11 cellular contexts compared by ENCODE assay signal in the genomic region with DNA sequence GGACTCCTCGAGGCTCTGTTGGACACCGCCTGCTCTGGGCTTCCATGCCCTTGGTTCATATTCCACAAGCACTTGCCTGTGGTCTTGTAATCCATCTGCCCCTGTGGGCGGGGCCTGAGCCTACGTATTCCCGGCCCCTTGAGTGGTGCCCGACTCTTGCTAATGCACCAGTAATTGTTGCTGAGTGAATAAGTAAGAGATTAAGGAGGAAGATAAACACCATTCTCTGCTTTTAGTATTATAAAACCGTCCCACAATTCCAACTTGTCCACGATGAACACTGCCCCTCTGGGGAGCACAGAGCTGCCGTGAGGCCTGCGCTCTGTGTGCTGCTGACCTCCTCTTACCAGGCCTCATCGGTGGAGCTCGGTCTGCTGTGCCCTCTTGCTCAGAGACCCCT. TPM values are rescaled to one million over a fixed set of nuclear protein-coding genes. Genes with fewer than 3 reads are reported as not detected.
DNase-seq lines count a peak whose midpoint lies in the region; ATAC-seq, FAIRE-seq and TF ChIP-seq lines count a peak whose summit lies in the region.
"Had no signal": no experiment of that assay in that cellular context is flagged by ENCODE, and none has a peak within 500 bp of the region (broad histone marks: within the 10 kb centered on the region; RNA-seq: fewer than 3 reads in every experiment).

No MANE protein-coding gene starts in this region.

- no peak overlapping the region for H3K9ac ChIP-seq in HepG2 (ENCODE audit: insufficient read depth, low read depth, low read length)

- no peak for TF ChIP-seq RAD21 in HepG2 (CRISPR knock-in tag; IDR thresholded peaks at IDR 0.05)

- BruUV-seq in HepG2 (replicated peaks; lab: Mats Ljungman, UMichigan): no TSS peak

- peaks cover 0 to 78% (median 3%) of the 10 kb centered on the region in 4 donors for H3K4me1 ChIP-seq in Peyer's patch
- peaks cover 30 to 100% (median 90%) of the 10 kb centered on the region in 9 donors for H3K4me1 ChIP-seq in heart right ventricle
- H3K4me1 ChIP-seq in gastrocnemius medialis: peaks cover 11 to 31% of the 10 kb centered on the region in 2 donors
- peaks cover 15% of the 10 kb centered on the region for H3K4me1 ChIP-seq in HepG2 (ENCODE audit: insufficient read depth, low read length)

- no peaks in the 10 kb centered on the region for H3K9me3 ChIP-seq in Peyer's patch
- no peaks in the 10 kb centered on the region for H3K9me3 ChIP-seq in heart right ventricle
- no peaks in the 10 kb centered on the region for H3K9me3 ChIP-seq in gastrocnemius medialis
- H3K9me3 ChIP-seq in HepG2 (ENCODE audit: low read length): no peaks in the 10 kb centered on the region

- 56 to 64% methylated on average over 12 of the region's 12 CpGs for WGBS in heart right ventricle, 2 donors
- WGBS in HepG2 (ENCODE audit: low lambda C conversion rate): 73% methylated on average over 12 of the region's 12 CpGs

- TF ChIP-seq EP300 in HepG2 (IDR thresholded peaks at IDR 0.05; ENCODE audit: low read depth in 2 of 2, low read length in 2 of 2) (no peak), HepG2 (CRISPR knock-in tag; IDR thresholded peaks at IDR 0.05; ENCODE audit: borderline replicate concordance) (no peak)

- no peaks in the 10 kb centered on the region for H3K27me3 ChIP-seq in Peyer's patch
- no peaks in the 10 kb centered on the region for H3K27me3 ChIP-seq in heart right ventricle
- H3K27me3 ChIP-seq in gastrocnemius medialis: no peaks in the 10 kb centered on the region
- H3K27me3 ChIP-seq in HepG2 (ENCODE audit: control insufficient read depth in 1 of 2, insufficient read depth in 2 of 2, low read length in 2 of 2): no peaks in the 10 kb centered on the region

- peak overlapping the region in 3 of 4 donors; percentile 49 to 89 (median 62) for H3K27ac ChIP-seq in Peyer's patch
- peak overlapping the region; percentile 70 to 95 (median 88) for H3K27ac ChIP-seq in heart right ventricle
- peak overlapping the region; percentile 62 to 93 (median 74) for H3K27ac ChIP-seq in gastrocnemius medialis
- no peak overlapping the region for H3K27ac ChIP-seq in HepG2 (ENCODE audit: extremely low read length, insufficient read depth, low read length)

- CTCF ChIA-PET in HepG2 (lab: Yijun Ruan, JAX; ENCODE audit: low intra/inter-chr PET ratio, low total read pairs): no interaction called here

- TF ChIP-seq CTCF in Peyer's patch (IDR thresholded peaks at IDR 0.05) (no peak), heart right ventricle (IDR thresholded peaks at IDR 0.05) (no peak), gastrocnemius medialis (IDR thresholded peaks at IDR 0.05 in 4 of 5, conservative IDR thresholded peaks at IDR 0.05 in 1 of 5) (no peak), HepG2 (CRISPR knock-in tag; IDR thresholded peaks at IDR 0.05) (no peak)

- TF ChIP-seq POLR2A in Peyer's patch (IDR thresholded peaks at IDR 0.05) (no peak), gastrocnemius medialis (IDR thresholded peaks at IDR 0.05) (no peak), HepG2 (IDR thresholded peaks at IDR 0.05; ENCODE audit: insufficient read depth in 1 of 2, low read depth in 2 of 2, low read length in 2 of 2) (no peak)

- in situ Hi-C loops in gastrocnemius medialis (cut with MboI; ENCODE audit: low sequenced_read_pairs in 4 of 4): no loop called here
- in situ Hi-C loops in HepG2 (cut with HindIII; ENCODE audit: extremely low pct_ligation_motif_present, low pct_unique_long_range_greater_than_20kb): no loop called here

- POLR2A ChIA-PET in HepG2 (lab: Yijun Ruan, JAX): no interaction called here

- no peak overlapping the region for H2AFZ ChIP-seq in HepG2 (ENCODE audit: low read length)

- H3K36me3 ChIP-seq in Peyer's patch (peaks cover 0 to 20% (median 0%) of the 10 kb centered on the region in 3 donors), heart right ventricle (peaks cover 0 to 36% (median 3%) of the 10 kb centered on the region in 9 donors), gastrocnemius medialis (peaks cover 0 to 4% of the 10 kb centered on the region in 2 donors), HepG2 (replicated peaks in 1 of 2; ENCODE audit: control insufficient read depth in 1 of 2, insufficient read depth in 2 of 2, low read length in 2 of 2) (no peaks in the 10 kb centered on the region)

- intact Hi-C loops in heart right ventricle (cut with DNase I) (loop anchor here in 4 of 10 donors (5.0 to 10.0 kb wide), 6 partner anchors 42 to 77 kb away; partner anchors contain the start of gene MICAL2 (in 1 of the 4)), gastrocnemius medialis (cut with DNase I; ENCODE audit: low total_unique reads) (no loop called here), HepG2 (cut with micrococcal nuclease; ENCODE audit: unreplicated experiment) (loop anchor here (10.0 kb wide), 1 partner anchor 74 kb away; no protein-coding TSS in a partner anchor)

- DNase-seq in H4 (ENCODE audit: low spot score) (peak; percentile 96), Peyer's patch (no peak), heart right ventricle (no peak), gastrocnemius medialis (no peak), NCI-H446 treated with DMSO at 0.1 percent for 48 hours (lab: John Stamatoyannopoulos, UW) (no peak), HepG2 (ENCODE audit: low spot score) (no peak)
- DNase-seq: activated naive CD4-positive, alpha-beta T cell treated with Interleukin-2 at 50 U/mL for 16 hours; NCI-H1092; T-cell had no signal

- H3K4me2 ChIP-seq in HepG2 (ENCODE audit: low read depth, low read length): no peak overlapping the region

- no peak for FAIRE-seq in HepG2 (lab: Jason Lieb, UNC)

- ATAC-seq in heart right ventricle (no peak), gastrocnemius medialis (no peak), HG03571 (IDR thresholded peaks at IDR 0.05; ENCODE audit: unreplicated experiment) (no peak), HepG2 (no peak), HG02885 (IDR thresholded peaks at IDR 0.05; ENCODE audit: poor library complexity, unreplicated experiment) (no peak)
- ATAC-seq: T-cell had no signal

- no peaks in the 10 kb centered on the region for H4K20me1 ChIP-seq in HepG2 (ENCODE audit: insufficient read depth, low read length)

- H3K79me2 ChIP-seq in HepG2 (ENCODE audit: insufficient read depth, low read length): no peaks in the 10 kb centered on the region

- no peak overlapping the region for H3K4me3 ChIP-seq in Peyer's patch
- H3K4me3 ChIP-seq in heart right ventricle: no peak overlapping the region
- no peak overlapping the region for H3K4me3 ChIP-seq in gastrocnemius medialis
- H3K4me3 ChIP-seq in HepG2 (replicated peaks in 1 of 3; ENCODE audit: insufficient read depth in 1 of 3, low read depth in 2 of 3, low read length in 3 of 3): no peak overlapping the region

TF ChIP-seq in HepG2, 621 proteins besides CTCF, POLR2A, EP300 and RAD21 (continues in another document):
- TF ChIP-seq ZFP62 (CRISPR knock-in tag; IDR thresholded peaks at IDR 0.05) (no peak), SRSF1 (optimal IDR thresholded peaks at IDR 0.05; ENCODE audit: low read depth, low read length) (no peak), ZNF350 (CRISPR knock-in tag; IDR thresholded peaks at IDR 0.05; ENCODE audit: borderline replicate concordance, low read depth) (no peak), ARID2 (CRISPR knock-in tag; IDR thresholded peaks at IDR 0.05; ENCODE audit: borderline replicate concordance) (no peak), ZNF430 (CRISPR knock-in tag; IDR thresholded peaks at IDR 0.05) (no peak), ZNF484 (CRISPR knock-in tag; IDR thresholded peaks at IDR 0.05; ENCODE audit: borderline replicate concordance, low read depth) (no peak), SNAI1 (CRISPR knock-in tag; IDR thresholded peaks at IDR 0.05; ENCODE audit: borderline replicate concordance) (no peak), LBX2 (CRISPR knock-in tag; IDR thresholded peaks at IDR 0.05; ENCODE audit: borderline replicate concordance) (no peak), PAWR (CRISPR knock-in tag; IDR thresholded peaks at IDR 0.05; ENCODE audit: borderline replicate concordance) (no peak)

RNA-seq across cellular contexts. Expression of gene MICAL2, which starts 50.3 kb away (rescaled TPM):
- total RNA-seq in H4 (2014; rRNA removed; shearing (Covaris generic)): 52.1 and 53.4 TPM in 2 replicates
- 100 to 1,000 TPM; 109 to 197 (median 183) TPM for total RNA-seq in Peyer's patch
- 10 to 100 TPM; 38.1 to 95.7 (median 72.7) TPM for total RNA-seq in heart right ventricle
- polyA plus RNA-seq in heart right ventricle: 10 to 100 TPM; 32.5 to 57.9 TPM
- total RNA-seq in gastrocnemius medialis: 10 to 100 TPM; 24.7 to 53.7 (median 37.0) TPM
- 1.1 and 1.4 TPM in 2 replicates for total RNA-seq in HepG2 (2016; rRNA removed; fragmentation: Illumina TruSeq; extraction: Trizol)
- 0.18 and 0.51 TPM in 2 replicates for total RNA-seq in HepG2 (2016; cell fraction: cytosol; rRNA removed; fragmentation: Illumina TruSeq; extraction: Trizol; ENCODE audit: low read depth)
- total RNA-seq in HepG2 (2016; cell fraction: insoluble cytoplasmic fraction; rRNA removed; fragmentation: Illumina TruSeq; extraction: Trizol): 1.1 and 1.7 TPM in 2 replicates
- 1.1 and 1.3 TPM in 2 replicates for total RNA-seq in HepG2 (2016; cell fraction: membrane; rRNA removed; fragmentation: Illumina TruSeq; extraction: Trizol)
- total RNA-seq in HepG2 (2016; cell fraction: nucleus; rRNA removed; fragmentation: Illumina TruSeq; extraction: Trizol): 1.6 and 3.7 TPM in 2 replicates
- polyA plus RNA-seq in HepG2 (2011; rRNA removed): 0.59 and 0.78 TPM in 2 replicates
- 0.46 and 0.50 TPM in 2 replicates for polyA plus RNA-seq in HepG2 (2011; cell fraction: cytosol; rRNA removed)
- 0.61 and 0.97 TPM in 2 replicates for polyA plus RNA-seq in HepG2 (2011; cell fraction: nucleus; rRNA removed)
- 0.48 and 1.6 TPM in 2 replicates for polyA plus RNA-seq in HepG2 (2012)
- 0.29 and 0.53 TPM in 2 replicates for polyA plus RNA-seq in HepG2 (2016; cell fraction: cytosol; fragmentation: Illumina TruSeq; extraction: Trizol; ENCODE audit: low read depth)
- 0.73 and 1.3 TPM in 2 replicates for polyA plus RNA-seq in HepG2 (2016; cell fraction: insoluble cytoplasmic fraction; fragmentation: Illumina TruSeq; extraction: Trizol; ENCODE audit: low read depth)
- 0.34 and 0.39 TPM in 2 replicates for polyA plus RNA-seq in HepG2 (2016; cell fraction: membrane; fragmentation: Illumina TruSeq; extraction: Trizol; ENCODE audit: low read depth)
- 1.2 and 2.1 TPM in 2 replicates for polyA plus RNA-seq in HepG2 (2016; cell fraction: nucleus; fragmentation: Illumina TruSeq; extraction: Trizol; ENCODE audit: insufficient read depth, low read depth)
- polyA minus RNA-seq in HepG2 (2011; rRNA and poly(A)+ RNA removed; ENCODE audit: low replicate concordance): 1.6 and 8.6 TPM in 2 replicates
- polyA minus RNA-seq in HepG2 (2011; cell fraction: cytosol; rRNA and poly(A)+ RNA removed): 0.70 and 2.7 TPM in 2 replicates
- polyA minus RNA-seq in HepG2 (2011; cell fraction: nucleus; rRNA and poly(A)+ RNA removed): 2.4 and 3.5 TPM in 2 replicates

Comparison
In these comparisons a context has a peak if more than half of its experiments do, and no peak if none do; other contexts are left out.
1. RNA of gene MICAL2, which starts 50.3 kb away (total RNA-seq): 109 to 197 TPM in Peyer's patch, 38.1 to 95.7 TPM in heart right ventricle, 52.1 to 53.4 TPM in H4 and 24.7 to 53.7 TPM in gastrocnemius medialis; 0.18 to 3.7 TPM in HepG2; every median in the first group is over 4 times any median in the second.